ENCODE assay signal across 2 cellular contexts in the genomic region with DNA sequence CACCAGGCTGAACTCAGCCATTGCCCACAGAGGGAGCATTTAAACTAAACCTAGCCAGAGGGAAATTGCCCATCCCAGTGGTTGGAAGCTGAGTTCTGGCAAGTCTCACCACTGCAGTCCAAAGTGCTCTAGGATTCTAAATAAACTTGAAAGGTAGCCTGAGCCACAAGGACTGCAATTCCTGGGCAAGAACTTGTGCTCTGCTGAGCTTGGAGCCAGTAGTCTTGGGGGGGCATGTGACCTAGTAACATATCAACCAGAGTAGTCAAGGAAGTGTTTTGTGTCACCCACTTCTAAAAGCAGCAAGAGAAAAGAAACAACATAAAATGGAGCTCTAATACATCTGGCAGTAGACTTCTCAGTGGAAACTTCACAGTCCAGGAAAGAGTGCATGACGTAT.
TF ChIP-seq lines count a peak whose summit lies in the region.

No MANE protein-coding gene starts in this region.

TF ChIP-seq in GM23338, 12 proteins besides CTCF, POLR2A, EP300 and RAD21 (continued from another document):
- TF ChIP-seq, protein P1, sequence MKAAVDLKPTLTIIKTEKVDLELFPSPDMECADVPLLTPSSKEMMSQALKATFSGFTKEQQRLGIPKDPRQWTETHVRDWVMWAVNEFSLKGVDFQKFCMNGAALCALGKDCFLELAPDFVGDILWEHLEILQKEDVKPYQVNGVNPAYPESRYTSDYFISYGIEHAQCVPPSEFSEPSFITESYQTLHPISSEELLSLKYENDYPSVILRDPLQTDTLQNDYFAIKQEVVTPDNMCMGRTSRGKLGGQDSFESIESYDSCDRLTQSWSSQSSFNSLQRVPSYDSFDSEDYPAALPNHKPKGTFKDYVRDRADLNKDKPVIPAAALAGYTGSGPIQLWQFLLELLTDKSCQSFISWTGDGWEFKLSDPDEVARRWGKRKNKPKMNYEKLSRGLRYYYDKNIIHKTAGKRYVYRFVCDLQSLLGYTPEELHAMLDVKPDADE (IDR thresholded peaks at IDR 0.05), result no peak
- TF ChIP-seq ZNF331 (CRISPR knock-in tag; IDR thresholded peaks at IDR 0.05; ENCODE audit: low read depth) (no peak), EZH2phosphoT487 (IDR thresholded peaks at IDR 0.05; ENCODE audit: unreplicated experiment) (no peak), STAT1 (IDR thresholded peaks at IDR 0.05; ENCODE audit: unreplicated experiment) (no peak), POLR2AphosphoS5 (IDR thresholded peaks at IDR 0.05; ENCODE audit: low read depth) (no peak)
- TF ChIP-seq, protein P2, sequence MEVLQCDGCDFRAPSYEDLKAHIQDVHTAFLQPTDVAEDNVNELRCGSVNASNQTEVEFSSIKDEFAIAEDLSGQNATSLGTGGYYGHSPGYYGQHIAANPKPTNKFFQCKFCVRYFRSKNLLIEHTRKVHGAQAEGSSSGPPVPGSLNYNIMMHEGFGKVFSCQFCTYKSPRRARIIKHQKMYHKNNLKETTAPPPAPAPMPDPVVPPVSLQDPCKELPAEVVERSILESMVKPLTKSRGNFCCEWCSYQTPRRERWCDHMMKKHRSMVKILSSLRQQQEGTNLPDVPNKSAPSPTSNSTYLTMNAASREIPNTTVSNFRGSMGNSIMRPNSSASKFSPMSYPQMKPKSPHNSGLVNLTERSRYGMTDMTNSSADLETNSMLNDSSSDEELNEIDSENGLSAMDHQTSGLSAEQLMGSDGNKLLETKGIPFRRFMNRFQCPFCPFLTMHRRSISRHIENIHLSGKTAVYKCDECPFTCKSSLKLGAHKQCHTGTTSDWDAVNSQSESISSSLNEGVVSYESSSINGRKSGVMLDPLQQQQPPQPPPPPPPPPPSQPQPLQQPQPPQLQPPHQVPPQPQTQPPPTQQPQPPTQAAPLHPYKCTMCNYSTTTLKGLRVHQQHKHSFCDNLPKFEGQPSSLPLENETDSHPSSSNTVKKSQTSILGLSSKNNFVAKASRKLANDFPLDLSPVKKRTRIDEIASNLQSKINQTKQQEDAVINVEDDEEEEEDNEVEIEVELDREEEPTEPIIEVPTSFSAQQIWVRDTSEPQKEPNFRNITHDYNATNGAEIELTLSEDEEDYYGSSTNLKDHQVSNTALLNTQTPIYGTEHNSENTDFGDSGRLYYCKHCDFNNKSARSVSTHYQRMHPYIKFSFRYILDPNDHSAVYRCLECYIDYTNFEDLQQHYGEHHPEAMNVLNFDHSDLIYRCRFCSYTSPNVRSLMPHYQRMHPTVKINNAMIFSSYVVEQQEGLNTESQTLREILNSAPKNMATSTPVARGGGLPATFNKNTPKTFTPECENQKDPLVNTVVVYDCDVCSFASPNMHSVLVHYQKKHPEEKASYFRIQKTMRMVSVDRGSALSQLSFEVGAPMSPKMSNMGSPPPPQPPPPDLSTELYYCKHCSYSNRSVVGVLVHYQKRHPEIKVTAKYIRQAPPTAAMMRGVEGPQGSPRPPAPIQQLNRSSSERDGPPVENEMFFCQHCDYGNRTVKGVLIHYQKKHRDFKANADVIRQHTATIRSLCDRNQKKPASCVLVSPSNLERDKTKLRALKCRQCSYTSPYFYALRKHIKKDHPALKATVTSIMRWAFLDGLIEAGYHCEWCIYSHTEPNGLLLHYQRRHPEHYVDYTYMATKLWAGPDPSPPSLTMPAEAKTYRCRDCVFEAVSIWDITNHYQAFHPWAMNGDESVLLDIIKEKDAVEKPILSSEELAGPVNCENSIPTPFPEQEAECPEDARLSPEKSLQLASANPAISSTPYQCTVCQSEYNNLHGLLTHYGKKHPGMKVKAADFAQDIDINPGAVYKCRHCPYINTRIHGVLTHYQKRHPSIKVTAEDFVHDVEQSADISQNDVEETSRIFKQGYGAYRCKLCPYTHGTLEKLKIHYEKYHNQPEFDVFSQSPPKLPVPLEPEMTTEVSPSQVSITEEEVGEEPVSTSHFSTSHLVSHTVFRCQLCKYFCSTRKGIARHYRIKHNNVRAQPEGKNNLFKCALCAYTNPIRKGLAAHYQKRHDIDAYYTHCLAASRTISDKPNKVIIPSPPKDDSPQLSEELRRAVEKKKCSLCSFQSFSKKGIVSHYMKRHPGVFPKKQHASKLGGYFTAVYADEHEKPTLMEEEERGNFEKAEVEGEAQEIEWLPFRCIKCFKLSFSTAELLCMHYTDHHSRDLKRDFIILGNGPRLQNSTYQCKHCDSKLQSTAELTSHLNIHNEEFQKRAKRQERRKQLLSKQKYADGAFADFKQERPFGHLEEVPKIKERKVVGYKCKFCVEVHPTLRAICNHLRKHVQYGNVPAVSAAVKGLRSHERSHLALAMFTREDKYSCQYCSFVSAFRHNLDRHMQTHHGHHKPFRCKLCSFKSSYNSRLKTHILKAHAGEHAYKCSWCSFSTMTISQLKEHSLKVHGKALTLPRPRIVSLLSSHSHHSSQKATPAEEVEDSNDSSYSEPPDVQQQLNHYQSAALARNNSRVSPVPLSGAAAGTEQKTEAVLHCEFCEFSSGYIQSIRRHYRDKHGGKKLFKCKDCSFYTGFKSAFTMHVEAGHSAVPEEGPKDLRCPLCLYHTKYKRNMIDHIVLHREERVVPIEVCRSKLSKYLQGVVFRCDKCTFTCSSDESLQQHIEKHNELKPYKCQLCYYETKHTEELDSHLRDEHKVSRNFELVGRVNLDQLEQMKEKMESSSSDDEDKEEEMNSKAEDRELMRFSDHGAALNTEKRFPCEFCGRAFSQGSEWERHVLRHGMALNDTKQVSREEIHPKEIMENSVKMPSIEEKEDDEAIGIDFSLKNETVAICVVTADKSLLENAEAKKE (CRISPR knock-in tag; IDR thresholded peaks at IDR 0.05), result no peak

TF ChIP-seq in WTC11, 78 proteins besides CTCF, POLR2A, EP300 and RAD21 (continued from another document):
- TF ChIP-seq, protein P3, sequence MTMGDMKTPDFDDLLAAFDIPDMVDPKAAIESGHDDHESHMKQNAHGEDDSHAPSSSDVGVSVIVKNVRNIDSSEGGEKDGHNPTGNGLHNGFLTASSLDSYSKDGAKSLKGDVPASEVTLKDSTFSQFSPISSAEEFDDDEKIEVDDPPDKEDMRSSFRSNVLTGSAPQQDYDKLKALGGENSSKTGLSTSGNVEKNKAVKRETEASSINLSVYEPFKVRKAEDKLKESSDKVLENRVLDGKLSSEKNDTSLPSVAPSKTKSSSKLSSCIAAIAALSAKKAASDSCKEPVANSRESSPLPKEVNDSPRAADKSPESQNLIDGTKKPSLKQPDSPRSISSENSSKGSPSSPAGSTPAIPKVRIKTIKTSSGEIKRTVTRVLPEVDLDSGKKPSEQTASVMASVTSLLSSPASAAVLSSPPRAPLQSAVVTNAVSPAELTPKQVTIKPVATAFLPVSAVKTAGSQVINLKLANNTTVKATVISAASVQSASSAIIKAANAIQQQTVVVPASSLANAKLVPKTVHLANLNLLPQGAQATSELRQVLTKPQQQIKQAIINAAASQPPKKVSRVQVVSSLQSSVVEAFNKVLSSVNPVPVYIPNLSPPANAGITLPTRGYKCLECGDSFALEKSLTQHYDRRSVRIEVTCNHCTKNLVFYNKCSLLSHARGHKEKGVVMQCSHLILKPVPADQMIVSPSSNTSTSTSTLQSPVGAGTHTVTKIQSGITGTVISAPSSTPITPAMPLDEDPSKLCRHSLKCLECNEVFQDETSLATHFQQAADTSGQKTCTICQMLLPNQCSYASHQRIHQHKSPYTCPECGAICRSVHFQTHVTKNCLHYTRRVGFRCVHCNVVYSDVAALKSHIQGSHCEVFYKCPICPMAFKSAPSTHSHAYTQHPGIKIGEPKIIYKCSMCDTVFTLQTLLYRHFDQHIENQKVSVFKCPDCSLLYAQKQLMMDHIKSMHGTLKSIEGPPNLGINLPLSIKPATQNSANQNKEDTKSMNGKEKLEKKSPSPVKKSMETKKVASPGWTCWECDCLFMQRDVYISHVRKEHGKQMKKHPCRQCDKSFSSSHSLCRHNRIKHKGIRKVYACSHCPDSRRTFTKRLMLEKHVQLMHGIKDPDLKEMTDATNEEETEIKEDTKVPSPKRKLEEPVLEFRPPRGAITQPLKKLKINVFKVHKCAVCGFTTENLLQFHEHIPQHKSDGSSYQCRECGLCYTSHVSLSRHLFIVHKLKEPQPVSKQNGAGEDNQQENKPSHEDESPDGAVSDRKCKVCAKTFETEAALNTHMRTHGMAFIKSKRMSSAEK (CRISPR knock-in tag; IDR thresholded peaks at IDR 0.05; ENCODE audit: borderline replicate concordance), result no peak
- TF ChIP-seq KAT7 (CRISPR knock-in tag; IDR thresholded peaks at IDR 0.05; ENCODE audit: borderline replicate concordance), result no peak
- TF ChIP-seq, protein P4, sequence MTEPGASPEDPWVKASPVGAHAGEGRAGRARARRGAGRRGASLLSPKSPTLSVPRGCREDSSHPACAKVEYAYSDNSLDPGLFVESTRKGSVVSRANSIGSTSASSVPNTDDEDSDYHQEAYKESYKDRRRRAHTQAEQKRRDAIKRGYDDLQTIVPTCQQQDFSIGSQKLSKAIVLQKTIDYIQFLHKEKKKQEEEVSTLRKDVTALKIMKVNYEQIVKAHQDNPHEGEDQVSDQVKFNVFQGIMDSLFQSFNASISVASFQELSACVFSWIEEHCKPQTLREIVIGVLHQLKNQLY (CRISPR knock-in tag; IDR thresholded peaks at IDR 0.05), result no peak
- TF ChIP-seq, protein P5, sequence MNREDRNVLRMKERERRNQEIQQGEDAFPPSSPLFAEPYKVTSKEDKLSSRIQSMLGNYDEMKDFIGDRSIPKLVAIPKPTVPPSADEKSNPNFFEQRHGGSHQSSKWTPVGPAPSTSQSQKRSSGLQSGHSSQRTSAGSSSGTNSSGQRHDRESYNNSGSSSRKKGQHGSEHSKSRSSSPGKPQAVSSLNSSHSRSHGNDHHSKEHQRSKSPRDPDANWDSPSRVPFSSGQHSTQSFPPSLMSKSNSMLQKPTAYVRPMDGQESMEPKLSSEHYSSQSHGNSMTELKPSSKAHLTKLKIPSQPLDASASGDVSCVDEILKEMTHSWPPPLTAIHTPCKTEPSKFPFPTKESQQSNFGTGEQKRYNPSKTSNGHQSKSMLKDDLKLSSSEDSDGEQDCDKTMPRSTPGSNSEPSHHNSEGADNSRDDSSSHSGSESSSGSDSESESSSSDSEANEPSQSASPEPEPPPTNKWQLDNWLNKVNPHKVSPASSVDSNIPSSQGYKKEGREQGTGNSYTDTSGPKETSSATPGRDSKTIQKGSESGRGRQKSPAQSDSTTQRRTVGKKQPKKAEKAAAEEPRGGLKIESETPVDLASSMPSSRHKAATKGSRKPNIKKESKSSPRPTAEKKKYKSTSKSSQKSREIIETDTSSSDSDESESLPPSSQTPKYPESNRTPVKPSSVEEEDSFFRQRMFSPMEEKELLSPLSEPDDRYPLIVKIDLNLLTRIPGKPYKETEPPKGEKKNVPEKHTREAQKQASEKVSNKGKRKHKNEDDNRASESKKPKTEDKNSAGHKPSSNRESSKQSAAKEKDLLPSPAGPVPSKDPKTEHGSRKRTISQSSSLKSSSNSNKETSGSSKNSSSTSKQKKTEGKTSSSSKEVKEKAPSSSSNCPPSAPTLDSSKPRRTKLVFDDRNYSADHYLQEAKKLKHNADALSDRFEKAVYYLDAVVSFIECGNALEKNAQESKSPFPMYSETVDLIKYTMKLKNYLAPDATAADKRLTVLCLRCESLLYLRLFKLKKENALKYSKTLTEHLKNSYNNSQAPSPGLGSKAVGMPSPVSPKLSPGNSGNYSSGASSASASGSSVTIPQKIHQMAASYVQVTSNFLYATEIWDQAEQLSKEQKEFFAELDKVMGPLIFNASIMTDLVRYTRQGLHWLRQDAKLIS (CRISPR knock-in tag; IDR thresholded peaks at IDR 0.05; ENCODE audit: borderline replicate concordance), result no peak
- TF ChIP-seq TEAD4 (CRISPR knock-in tag; IDR thresholded peaks at IDR 0.05), result no peak
- TF ChIP-seq CREB1 (CRISPR knock-in tag; IDR thresholded peaks at IDR 0.05), result no peak
- TF ChIP-seq ZBTB21 (CRISPR knock-in tag; IDR thresholded peaks at IDR 0.05; ENCODE audit: borderline replicate concordance), result no peak
- TF ChIP-seq NFATC4 (CRISPR knock-in tag; IDR thresholded peaks at IDR 0.05), result no peak
- no peak for TF ChIP-seq ELF4 (CRISPR knock-in tag; IDR thresholded peaks at IDR 0.05; ENCODE audit: low read depth)
- TF ChIP-seq ZNF416 (CRISPR knock-in tag; IDR thresholded peaks at IDR 0.05), result no peak
- TF ChIP-seq NFYB (CRISPR knock-in tag; conservative IDR thresholded peaks at IDR 0.05; ENCODE audit: low read depth), result no peak
- no peak for TF ChIP-seq TCF7 (CRISPR knock-in tag; IDR thresholded peaks at IDR 0.05; ENCODE audit: low read depth)
TF ChIP-seq in WTC11: peak in this region for 0.
